In the genomic region with DNA sequence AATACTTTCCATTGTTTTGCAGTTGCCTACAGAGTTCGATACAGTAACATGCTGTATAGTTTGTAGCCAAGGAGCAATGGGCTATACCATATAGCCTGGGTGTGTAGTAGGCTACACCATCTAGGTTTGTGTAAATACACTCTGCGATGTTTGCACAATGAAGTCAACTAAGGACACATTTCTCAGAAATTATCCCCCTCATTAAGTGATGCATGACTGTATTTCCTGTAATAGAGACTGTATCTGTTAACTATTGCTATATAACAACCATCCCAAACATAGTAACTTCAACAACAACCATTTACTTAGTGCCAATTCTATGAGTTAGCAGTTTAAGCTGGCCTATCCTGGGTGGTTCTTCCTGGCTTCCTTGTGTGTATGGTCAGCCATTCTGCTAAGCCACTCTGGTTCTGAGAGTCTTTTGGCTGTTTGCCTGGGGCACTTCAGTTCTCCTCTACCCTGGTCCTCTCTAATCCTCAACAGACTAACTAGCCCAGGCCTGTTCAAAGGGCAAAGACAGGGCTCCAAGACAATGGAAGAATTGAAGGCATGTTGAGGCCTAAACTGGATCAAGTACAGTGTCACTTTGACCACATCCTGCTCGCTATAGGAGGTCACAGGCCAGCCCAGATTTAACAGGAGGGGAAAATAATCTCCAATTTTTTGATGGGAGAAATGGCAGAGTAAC, we compare ENCODE assay signal across 20 cellular contexts.
DNase-seq lines count a peak whose midpoint lies in the region; ATAC-seq and TF ChIP-seq lines count a peak whose summit lies in the region.
"Had no signal": no experiment of that assay in that cellular context is flagged by ENCODE, and none has a peak within 500 bp of the region (broad histone marks: within the 10 kb centered on the region; RNA-seq: fewer than 3 reads in every experiment).

No MANE protein-coding gene starts in this region.

- H3K4me3 Mint-ChIP-seq in Caco-2 (ENCODE audit: unreplicated experiment) = no peak overlapping the region
- H3K4me3 Mint-ChIP-seq: GM23338 had no signal

- WGBS in lower leg skin, 2 donors = 70 to 74% methylated on average over 3 of the region's 3 CpGs

- H3K36me3 ChIP-seq in Caco-2 (ENCODE audit: control insufficient read depth, insufficient read depth, low read length) = no peaks in the 10 kb centered on the region
- H3K36me3 ChIP-seq: ascending aorta had no signal

- no TSS peak for BruUV-seq in Caco-2 (replicated peaks; lab: Mats Ljungman, UMichigan)

- no peaks in the 10 kb centered on the region for H3K9me3 ChIP-seq in Caco-2
- H3K9me3 ChIP-seq: ascending aorta had no signal

- H3K4me1 ChIP-seq in Caco-2 = peaks cover 11% of the 10 kb centered on the region
- H3K4me1 ChIP-seq: ascending aorta had no signal

- CTCF ChIA-PET in Caco-2 (lab: Charles Lee) = no interaction called here

- TF ChIP-seq POLR2A in lower leg skin (IDR thresholded peaks at IDR 0.05) = no peak

- H3K4me3 ChIP-seq in Caco-2 (ENCODE audit: low read depth, low read length) = no peak overlapping the region
- no peak overlapping the region for H3K4me3 ChIP-seq in lower leg skin (ENCODE audit: low read depth, poor library complexity, severe bottlenecking)
- H3K4me3 ChIP-seq: ascending aorta, GM23338 had no signal

- POLR2A ChIA-PET in Caco-2 (lab: Charles Lee) = no interaction called here

- DNase-seq in Caco-2 (peak; percentile 7 to 42), HPDE6-E6E7 (ENCODE audit: extremely low spot score) (peak; percentile 51), NCI-H526 treated with DMSO at 0.1 percent for 48 hours (lab: John Stamatoyannopoulos, UW) (peak; percentile 13), foreskin melanocyte (peak; percentile 13), lower leg skin (ENCODE audit: low spot score in 2 of 2) (no peak), AML-193 (lab: John Stamatoyannopoulos, UW) (no peak)
- DNase-seq in activated CD4-positive, CD25-positive, alpha-beta regulatory T cell (lab: John Stamatoyannopoulos, UW) = no peak
- DNase-seq: activated CD4-positive, alpha-beta T cell treated with anti-CD3 and anti-CD28 coated beads for 48 hours; activated naive CD4-positive, alpha-beta T cell treated with Interleukin-2 at 50 U/mL for 16 hours; immature natural killer cell; Karpas-422; NCI-H146; Right ventricle myocardium superior; stimulated activated CD4-positive, alpha-beta T cell treated with anti-CD3 and anti-CD28 coated beads, Interleukin-2, amount 100 ng/mL, for 24 hours; substantia nigra; T1000 had no signal

- TF ChIP-seq CTCF in Caco-2 (IDR thresholded peaks at IDR 0.05; ENCODE audit: insufficient read depth in 1 of 2, low read depth in 1 of 2, low read length in 1 of 2, severe bottlenecking in 1 of 2, unreplicated experiment in 1 of 2) = no peak
- TF ChIP-seq CTCF in lower leg skin (IDR thresholded peaks at IDR 0.05) = no peak

- no peaks in the 10 kb centered on the region for H3K27me3 Mint-ChIP-seq in Caco-2 (ENCODE audit: insufficient read depth, unreplicated experiment)

- peaks cover 18% of the 10 kb centered on the region for H3K4me1 Mint-ChIP-seq in Caco-2 (ENCODE audit: low read depth, unreplicated experiment)
- H3K4me1 Mint-ChIP-seq: GM23338 had no signal

- no peaks in the 10 kb centered on the region for H3K27me3 ChIP-seq in Caco-2 (replicated peaks; ENCODE audit: control insufficient read depth, insufficient read depth, low read length)
- H3K27me3 ChIP-seq: ascending aorta had no signal

- no peak overlapping the region for H3K27ac Mint-ChIP-seq in Caco-2 (ENCODE audit: unreplicated experiment)
- H3K27ac Mint-ChIP-seq: GM23338 had no signal

- intact Hi-C loops in Caco-2 (cut with micrococcal nuclease; ENCODE audit: unreplicated experiment) = no loop called here
- intact Hi-C loops in lower leg skin (cut with DNase I; ENCODE audit: low total_unique reads) = no loop called here

- peaks cover 19% of the 10 kb centered on the region for H3K36me3 Mint-ChIP-seq in Caco-2 (ENCODE audit: insufficient read depth, unreplicated experiment)
- H3K36me3 Mint-ChIP-seq: immature natural killer cell had no signal

- ATAC-seq in HG03135 (IDR thresholded peaks at IDR 0.05; ENCODE audit: unreplicated experiment) = no peak
- ATAC-seq: GM23338, sciatic nerve had no signal

- peaks cover 8% of the 10 kb centered on the region for H3K9me3 Mint-ChIP-seq in Caco-2 (ENCODE audit: unreplicated experiment)
- H3K9me3 Mint-ChIP-seq: GM23338, immature natural killer cell had no signal

Comparison
In these comparisons a context has a peak if more than half of its experiments do, and no peak if none do; other contexts are left out.
1. DNase-seq: peak in Caco-2 (2 of 2), HPDE6-E6E7 (single experiment), NCI-H526 treated with DMSO at 0.1 percent for 48 hours (single experiment) and foreskin melanocyte (single experiment); none in activated CD4-positive, CD25-positive, alpha-beta regulatory T cell (0 of 4), lower leg skin (0 of 2) and AML-193 (0 of 2).